In genomic region chr3:111810909-111811308, GRCh38 we compare ENCODE assay signal across 15 cellular contexts. TPM values are rescaled to one million over a fixed set of nuclear protein-coding genes. Genes with fewer than 3 reads are reported as not detected.
A peak's percentile ranks its signal among the peaks of the same experiment; 100 is the strongest.
DNase-seq lines count a peak whose midpoint lies in the region; ATAC-seq and TF ChIP-seq lines count a peak whose summit lies in the region.
"Had no signal": no experiment of that assay in that cellular context is flagged by ENCODE, and none has a peak within 500 bp of the region (broad histone marks: within the 10 kb centered on the region; RNA-seq: fewer than 3 reads in every experiment).

No MANE protein-coding gene starts in this region.

- ATAC-seq in omental fat pad (ENCODE audit: low FRiP score) (peak; percentile 72), GM18511 (IDR thresholded peaks at IDR 0.05; ENCODE audit: unreplicated experiment) (no peak)
- ATAC-seq: K562 had no signal

- DNase-seq in AG20443 (ENCODE audit: low spot score): peak; percentile 50
- DNase-seq in NCI-H82 treated with DMSO at 0.1 percent for 48 hours (lab: John Stamatoyannopoulos, UW; ENCODE audit: unreplicated experiment): peak; percentile 59
- DNase-seq in epithelial cell of prostate (ENCODE audit: low read depth, low spot score): peak; percentile 39
- DNase-seq in omental fat pad (ENCODE audit: low spot score): no peak
- DNase-seq in pons (ENCODE audit: low spot score): no peak
- DNase-seq in NCI-H2029 treated with DMSO at 0.1 percent for 48 hours (lab: John Stamatoyannopoulos, UW): no peak
- no peak for DNase-seq in NAMALWA (ENCODE audit: low spot score)
- DNase-seq: activated B cell treated with CpG ODN at 0.5 μM for 24 hours, activated T-cell treated with anti-CD3 and anti-CD28 coated beads for 4 hours, aorta, Peyer's patch, small intestine, upper lobe of left lung had no signal

- TF ChIP-seq CTCF in omental fat pad (IDR thresholded peaks at IDR 0.05): no peak

- H3K27ac ChIP-seq in epithelial cell of prostate: peak overlapping the region; percentile 15
- H3K27ac ChIP-seq: Peyer's patch, upper lobe of left lung had no signal

RNA-seq across cellular contexts. Expression of gene PHLDB2, which starts 48.2 kb away (rescaled TPM):
- 100 to 1,000 TPM in 3 of 4 donors, 10 to 100 TPM in 1; 89.5 to 421 (median 186) TPM for total RNA-seq in omental fat pad

Comparison
In these comparisons a context has a peak if more than half of its experiments do, and no peak if none do; other contexts are left out.
1. DNase-seq: peak in AG20443 (single experiment), NCI-H82 treated with DMSO at 0.1 percent for 48 hours (single experiment) and epithelial cell of prostate (single experiment); none in omental fat pad (single experiment), pons (single experiment), NCI-H2029 treated with DMSO at 0.1 percent for 48 hours (single experiment) and NAMALWA (single experiment).